Comparison of ENCODE assay signal across 15 cellular contexts in the genomic region with DNA sequence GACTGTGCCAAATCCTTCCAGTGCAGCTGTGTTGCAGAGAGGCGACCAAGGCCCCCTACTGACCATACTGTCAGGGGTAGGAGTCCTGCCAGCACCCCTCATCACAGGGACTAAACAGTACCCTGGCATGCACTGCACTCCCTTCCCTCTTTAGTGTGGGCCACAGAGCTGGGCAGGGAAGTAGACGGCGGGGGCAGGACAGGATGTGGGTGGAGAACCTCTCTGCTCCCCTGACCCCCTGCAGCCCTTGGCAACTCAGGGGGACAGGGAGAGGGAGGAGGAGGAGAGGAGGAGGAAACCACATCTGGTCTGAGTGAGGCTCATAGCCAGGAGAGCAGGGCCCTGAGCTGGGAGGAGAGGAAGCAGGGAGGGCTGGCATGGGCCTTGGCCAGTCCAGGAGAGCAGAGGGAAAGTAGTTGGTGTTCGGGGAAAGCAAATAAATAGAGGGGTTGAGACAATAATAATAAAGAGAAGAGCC.
DNase-seq lines count a peak whose midpoint lies in the region; ATAC-seq and TF ChIP-seq lines count a peak whose summit lies in the region.
"Had no signal": no experiment of that assay in that cellular context is flagged by ENCODE, and none has a peak within 500 bp of the region (broad histone marks: within the 10 kb centered on the region; RNA-seq: fewer than 3 reads in every experiment).

No MANE protein-coding gene starts in this region.

- H3K4me1 ChIP-seq in HEK293 (ENCODE audit: control insufficient read depth, insufficient read depth, low read length): peaks cover 24% of the 10 kb centered on the region
- H3K4me1 ChIP-seq: colonic mucosa had no signal

- no peak overlapping the region for H3K4me3 ChIP-seq in HEK293 (ENCODE audit: low read depth, low read length)
- H3K4me3 ChIP-seq: colonic mucosa had no signal

- H3K36me3 ChIP-seq in HEK293 (ENCODE audit: control insufficient read depth in 2 of 2, insufficient read depth in 1 of 2, low read length in 2 of 2): no peaks in the 10 kb centered on the region
- H3K36me3 ChIP-seq: colonic mucosa had no signal

- no peaks in the 10 kb centered on the region for H3K9me3 ChIP-seq in HEK293 (ENCODE audit: control insufficient read depth, insufficient read depth, low read depth, low read length)
- H3K9me3 ChIP-seq: colonic mucosa had no signal

- TF ChIP-seq CTCF in HEK293 (tag by site-specific recombination; IDR thresholded peaks at IDR 0.05): 0 out of 2 replicates have a peak, but pooled peaks have one; percentile 14

- H3K27ac ChIP-seq in HEK293 (ENCODE audit: extremely low read depth, low read depth, low read length): peak overlapping the region; percentile 3; the same call in 1 of the 2 replicates
- H3K27ac ChIP-seq: colonic mucosa had no signal

- POLR2A ChIA-PET in HEK293 (lab: Yijun Ruan, JAX): no interaction called here

- CTCF ChIA-PET in HEK293 (lab: Yijun Ruan, JAX): no interaction called here

- DNase-seq in CMK (ENCODE audit: low read depth) (peak; percentile 80), UCSD-AML1 (lab: John Stamatoyannopoulos, UW; ENCODE audit: unreplicated experiment) (peak; percentile 85), left kidney (ENCODE audit: low read depth, low spot score) (peak; percentile 51), left lobe of liver (ENCODE audit: low spot score) (no peak), cerebellum (ENCODE audit: low spot score) (no peak)
- DNase-seq: activated CD8-positive, alpha-beta memory T cell treated with anti-CD3 and anti-CD28 coated beads, Interleukin-2, amount 50 U/mL, for 48 hours; C1 segment of cervical spinal cord; colonic mucosa; MM.1S; NCI-H526; retina; substantia nigra had no signal

- ATAC-seq in GM18519 (IDR thresholded peaks at IDR 0.05; ENCODE audit: low FRiP score, unreplicated experiment): no peak
- no peak for ATAC-seq in left lobe of liver
- ATAC-seq in GM21576 (IDR thresholded peaks at IDR 0.05; ENCODE audit: unreplicated experiment): no peak

TF ChIP-seq in HEK293, 187 proteins besides CTCF, POLR2A, EP300 and RAD21 (continues in another document):
- TF ChIP-seq EGR2 (tag by site-specific recombination; IDR thresholded peaks at IDR 0.05; ENCODE audit: low read depth) (0 out of 2 replicates have a peak, but pooled peaks have one; percentile 18), ZNF48 (tag by site-specific recombination; IDR thresholded peaks at IDR 0.05) (no peak), ELK4 (IDR thresholded peaks at IDR 0.05; ENCODE audit: borderline replicate concordance, low read depth, low read length) (no peak), HOXC10 (CRISPR knock-in tag; IDR thresholded peaks at IDR 0.05) (no peak), GLIS1 (tag by site-specific recombination; IDR thresholded peaks at IDR 0.05) (peak; percentile 97), ZNF521 (tag by site-specific recombination; IDR thresholded peaks at IDR 0.05) (no peak), SP2 (tag by site-specific recombination; IDR thresholded peaks at IDR 0.05) (no peak), ZNF660 (tag by site-specific recombination; IDR thresholded peaks at IDR 0.05) (no peak), ZNF274 (IDR thresholded peaks at IDR 0.05; ENCODE audit: low read length) (no peak), ZNF274 (tag by site-specific recombination; IDR thresholded peaks at IDR 0.05; ENCODE audit: borderline replicate concordance) (no peak), ZNF26 (tag by site-specific recombination; IDR thresholded peaks at IDR 0.05) (no peak), ZNF623 (tag by site-specific recombination; IDR thresholded peaks at IDR 0.05) (no peak), ZIC2 (tag by site-specific recombination; IDR thresholded peaks at IDR 0.05) (peak; percentile 83), ZNF202 (tag by site-specific recombination; IDR thresholded peaks at IDR 0.05; ENCODE audit: borderline replicate concordance) (no peak), ZNF707 (tag by site-specific recombination; IDR thresholded peaks at IDR 0.05) (no peak), ZNF426 (tag by site-specific recombination; IDR thresholded peaks at IDR 0.05) (no peak), ZNF311 (tag by site-specific recombination; IDR thresholded peaks at IDR 0.05; ENCODE audit: borderline replicate concordance) (no peak), ZNF391 (tag by site-specific recombination; IDR thresholded peaks at IDR 0.05; ENCODE audit: borderline replicate concordance, low read depth) (no peak), ZNF514 (tag by site-specific recombination; IDR thresholded peaks at IDR 0.05) (no peak), ZFHX2 (tag by site-specific recombination; conservative IDR thresholded peaks at IDR 0.05) (peak; percentile 75), ZNF558 (tag by site-specific recombination; IDR thresholded peaks at IDR 0.05) (no peak), BCL11A (tag by site-specific recombination; IDR thresholded peaks at IDR 0.05; ENCODE audit: low read depth) (no peak)
- TF ChIP-seq, protein P1, sequence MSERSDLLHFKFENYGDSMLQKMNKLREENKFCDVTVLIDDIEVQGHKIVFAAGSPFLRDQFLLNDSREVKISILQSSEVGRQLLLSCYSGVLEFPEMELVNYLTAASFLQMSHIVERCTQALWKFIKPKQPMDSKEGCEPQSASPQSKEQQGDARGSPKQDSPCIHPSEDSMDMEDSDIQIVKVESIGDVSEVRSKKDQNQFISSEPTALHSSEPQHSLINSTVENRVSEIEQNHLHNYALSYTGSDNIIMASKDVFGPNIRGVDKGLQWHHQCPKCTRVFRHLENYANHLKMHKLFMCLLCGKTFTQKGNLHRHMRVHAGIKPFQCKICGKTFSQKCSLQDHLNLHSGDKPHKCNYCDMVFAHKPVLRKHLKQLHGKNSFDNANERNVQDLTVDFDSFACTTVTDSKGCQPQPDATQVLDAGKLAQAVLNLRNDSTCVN (tag by site-specific recombination; optimal IDR thresholded peaks at IDR 0.05): no peak
- TF ChIP-seq, protein P2, sequence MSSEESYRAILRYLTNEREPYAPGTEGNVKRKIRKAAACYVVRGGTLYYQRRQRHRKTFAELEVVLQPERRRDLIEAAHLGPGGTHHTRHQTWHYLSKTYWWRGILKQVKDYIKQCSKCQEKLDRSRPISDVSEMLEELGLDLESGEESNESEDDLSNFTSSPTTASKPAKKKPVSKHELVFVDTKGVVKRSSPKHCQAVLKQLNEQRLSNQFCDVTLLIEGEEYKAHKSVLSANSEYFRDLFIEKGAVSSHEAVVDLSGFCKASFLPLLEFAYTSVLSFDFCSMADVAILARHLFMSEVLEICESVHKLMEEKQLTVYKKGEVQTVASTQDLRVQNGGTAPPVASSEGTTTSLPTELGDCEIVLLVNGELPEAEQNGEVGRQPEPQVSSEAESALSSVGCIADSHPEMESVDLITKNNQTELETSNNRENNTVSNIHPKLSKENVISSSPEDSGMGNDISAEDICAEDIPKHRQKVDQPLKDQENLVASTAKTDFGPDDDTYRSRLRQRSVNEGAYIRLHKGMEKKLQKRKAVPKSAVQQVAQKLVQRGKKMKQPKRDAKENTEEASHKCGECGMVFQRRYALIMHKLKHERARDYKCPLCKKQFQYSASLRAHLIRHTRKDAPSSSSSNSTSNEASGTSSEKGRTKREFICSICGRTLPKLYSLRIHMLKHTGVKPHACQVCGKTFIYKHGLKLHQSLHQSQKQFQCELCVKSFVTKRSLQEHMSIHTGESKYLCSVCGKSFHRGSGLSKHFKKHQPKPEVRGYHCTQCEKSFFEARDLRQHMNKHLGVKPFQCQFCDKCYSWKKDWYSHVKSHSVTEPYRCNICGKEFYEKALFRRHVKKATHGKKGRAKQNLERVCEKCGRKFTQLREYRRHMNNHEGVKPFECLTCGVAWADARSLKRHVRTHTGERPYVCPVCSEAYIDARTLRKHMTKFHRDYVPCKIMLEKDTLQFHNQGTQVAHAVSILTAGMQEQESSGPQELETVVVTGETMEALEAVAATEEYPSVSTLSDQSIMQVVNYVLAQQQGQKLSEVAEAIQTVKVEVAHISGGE (tag by site-specific recombination; conservative IDR thresholded peaks at IDR 0.05; ENCODE audit: low read depth): no peak
- TF ChIP-seq, protein P3, sequence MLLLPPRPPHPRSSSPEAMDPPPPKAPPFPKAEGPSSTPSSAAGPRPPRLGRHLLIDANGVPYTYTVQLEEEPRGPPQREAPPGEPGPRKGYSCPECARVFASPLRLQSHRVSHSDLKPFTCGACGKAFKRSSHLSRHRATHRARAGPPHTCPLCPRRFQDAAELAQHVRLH (tag by site-specific recombination; IDR thresholded peaks at IDR 0.05): no peak
- TF ChIP-seq, protein P4, sequence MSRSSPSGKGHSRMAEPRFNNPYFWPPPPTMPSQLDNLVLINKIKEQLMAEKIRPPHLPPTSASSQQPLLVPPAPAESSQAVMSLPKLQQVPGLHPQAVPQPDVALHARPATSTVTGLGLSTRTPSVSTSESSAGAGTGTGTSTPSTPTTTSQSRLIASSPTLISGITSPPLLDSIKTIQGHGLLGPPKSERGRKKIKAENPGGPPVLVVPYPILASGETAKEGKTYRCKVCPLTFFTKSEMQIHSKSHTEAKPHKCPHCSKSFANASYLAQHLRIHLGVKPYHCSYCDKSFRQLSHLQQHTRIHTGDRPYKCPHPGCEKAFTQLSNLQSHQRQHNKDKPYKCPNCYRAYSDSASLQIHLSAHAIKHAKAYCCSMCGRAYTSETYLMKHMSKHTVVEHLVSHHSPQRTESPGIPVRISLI (tag by site-specific recombination; IDR thresholded peaks at IDR 0.05): no peak

Comparison
In these comparisons a context has a peak if more than half of its experiments do, and no peak if none do; other contexts are left out.
1. DNase-seq: peak in CMK (single experiment), UCSD-AML1 (single experiment) and left kidney (single experiment); none in left lobe of liver (single experiment) and cerebellum (single experiment).